13 cellular contexts compared by ENCODE assay signal in genomic region chr4:19358015-19358414, GRCh38.
"Had no signal": no experiment of that assay in that cellular context is flagged by ENCODE, and none has a peak within 500 bp of the region (broad histone marks: within the 10 kb centered on the region; RNA-seq: fewer than 3 reads in every experiment).

No MANE protein-coding gene starts in this region.

- H3K9me3 ChIP-seq: adrenal gland, body of pancreas, upper lobe of left lung had no signal

- H3K4me1 Mint-ChIP-seq: activated naive CD4-positive, alpha-beta T cell treated with anti-CD3 and anti-CD28 coated beads, Interleukin-2, amount 10 ng/mL, durations not matched to agents 7 days and 5 days; nephron progenitor cell had no signal

- H3K4me3 ChIP-seq: adrenal gland, body of pancreas, upper lobe of left lung had no signal

- DNase-seq: activated CD4-positive, alpha-beta T cell treated with anti-CD3 and anti-CD28 coated beads, Interleukin-2, amount 50 U/mL, for 1 hour; activated naive CD4-positive, alpha-beta T cell treated with anti-CD3 and anti-CD28 coated beads, Interleukin-2, amount 10 ng/mL, durations not matched to agents 7 days and 5 days; adrenal gland; body of pancreas; kidney; nephron progenitor cell; stimulated activated CD4-positive, alpha-beta T cell treated with anti-CD3 and anti-CD28 coated beads, Interleukin-15, amount 100 ng/mL, for 24 hours; stimulated activated CD4-positive, alpha-beta T cell treated with anti-CD3 and anti-CD28 coated beads, Interleukin-4, amount 100 ng/mL, for 24 hours; upper lobe of left lung had no signal

- FAIRE-seq: endometrium had no signal

- H3K9me3 Mint-ChIP-seq: nephron progenitor cell had no signal

- H3K27me3 ChIP-seq: adrenal gland, body of pancreas, upper lobe of left lung had no signal

- H3K27ac Mint-ChIP-seq: activated naive CD4-positive, alpha-beta T cell treated with anti-CD3 and anti-CD28 coated beads, Interleukin-2, amount 10 ng/mL, durations not matched to agents 7 days and 5 days; activated T-helper 2 cell treated with anti-CD3 and anti-CD28 coated beads, Interferon-gamma antibody, Interleukin-2, Interleukin-4, amounts not matched to agents 10 μg/mL and 5 μg/mL and 100 μg/mL, durations not matched to agents 14 hours and 24 hours and 36 hours; dendritic cell treated with granulocyte-macrophage colony-stimulating factor and Interleukin-4, amounts not matched to agents 40 ng/mL and 50 ng/mL, for 4 days; nephron progenitor cell; stimulated activated naive CD8-positive, alpha-beta T cell treated with anti-CD3 and anti-CD28 coated beads, Interleukin-15, Interleukin-2, amounts not matched to agents 100 ng/mL and 50 ng/mL, for 24 hours had no signal

- H3K36me3 ChIP-seq: adrenal gland, upper lobe of left lung had no signal

- H3K4me3 Mint-ChIP-seq: activated naive CD4-positive, alpha-beta T cell treated with anti-CD3 and anti-CD28 coated beads, Interleukin-2, amount 10 ng/mL, durations not matched to agents 7 days and 5 days; dendritic cell treated with granulocyte-macrophage colony-stimulating factor and Interleukin-4, amounts not matched to agents 40 ng/mL and 50 ng/mL, for 4 days; nephron progenitor cell; stimulated activated naive CD8-positive, alpha-beta T cell treated with anti-CD3 and anti-CD28 coated beads, Interleukin-15, Interleukin-2, amounts not matched to agents 100 ng/mL and 50 ng/mL, for 24 hours had no signal

- H3K36me3 Mint-ChIP-seq: activated naive CD4-positive, alpha-beta T cell treated with anti-CD3 and anti-CD28 coated beads, Interleukin-2, amount 10 ng/mL, durations not matched to agents 7 days and 5 days had no signal

- ATAC-seq: body of pancreas had no signal

- H3K27me3 Mint-ChIP-seq: activated naive CD4-positive, alpha-beta T cell treated with anti-CD3 and anti-CD28 coated beads, Interleukin-2, amount 10 ng/mL, durations not matched to agents 7 days and 5 days; dendritic cell treated with granulocyte-macrophage colony-stimulating factor and Interleukin-4, amounts not matched to agents 40 ng/mL and 50 ng/mL, for 4 days; stimulated activated naive CD8-positive, alpha-beta T cell treated with anti-CD3 and anti-CD28 coated beads, Interleukin-15, Interleukin-2, amounts not matched to agents 100 ng/mL and 50 ng/mL, for 24 hours had no signal

- H3K4me1 ChIP-seq: adrenal gland, body of pancreas, upper lobe of left lung had no signal

- H3K27ac ChIP-seq: adrenal gland, body of pancreas, upper lobe of left lung had no signal
